9 cellular contexts compared by ENCODE assay signal in genomic region chr13:50635504-50635903, GRCh38.
DNase-seq lines count a peak whose midpoint lies in the region; ATAC-seq and TF ChIP-seq lines count a peak whose summit lies in the region.
"Had no signal": no experiment of that assay in that cellular context is flagged by ENCODE, and none has a peak within 500 bp of the region (broad histone marks: within the 10 kb centered on the region; RNA-seq: fewer than 3 reads in every experiment).

No MANE protein-coding gene starts in this region.

- peaks cover 0 to 24% (median 0%) of the 10 kb centered on the region in 9 donors for H3K4me1 ChIP-seq in heart right ventricle
- peaks cover 18% of the 10 kb centered on the region for H3K4me1 ChIP-seq in upper lobe of right lung
- H3K4me1 ChIP-seq in MM.1S (ENCODE audit: low read length) = no peaks in the 10 kb centered on the region

- no peak overlapping the region for H3K4me2 ChIP-seq in MM.1S (ENCODE audit: low read depth, low read length)

- H3K27ac ChIP-seq in heart right ventricle (peak overlapping the region in 6 of 10 donors; percentile 8 to 88 (median 30)), upper lobe of right lung (peak overlapping the region; percentile 77), MM.1S (ENCODE audit: low read length) (no peak overlapping the region)
- H3K27ac ChIP-seq: epithelial cell of prostate had no signal

- ATAC-seq in GM21526 (IDR thresholded peaks at IDR 0.05; ENCODE audit: low FRiP score, unreplicated experiment) (peak; percentile 56), heart right ventricle (peak; percentile 44 to 91 (median 83)), upper lobe of right lung (peak; percentile 89)

- H3K9me3 ChIP-seq in heart right ventricle = no peaks in the 10 kb centered on the region
- no peaks in the 10 kb centered on the region for H3K9me3 ChIP-seq in upper lobe of right lung
- H3K9me3 ChIP-seq in MM.1S (replicated peaks; ENCODE audit: insufficient read depth, low read length) = no peaks in the 10 kb centered on the region

- H3K4me3 ChIP-seq in AG10803 (ENCODE audit: low read length) (no peak overlapping the region), NB4 (ENCODE audit: low read depth, low read length) (no peak overlapping the region), heart right ventricle (no peak overlapping the region), upper lobe of right lung (no peak overlapping the region), MM.1S (ENCODE audit: low read length) (no peak overlapping the region)

- H3K9ac ChIP-seq in MM.1S (ENCODE audit: low read length) = no peak overlapping the region

- H3K36me3 ChIP-seq in heart right ventricle (no peaks in the 10 kb centered on the region), upper lobe of right lung (no peaks in the 10 kb centered on the region), MM.1S (replicated peaks; ENCODE audit: insufficient read depth, low read length) (no peaks in the 10 kb centered on the region)

- no peaks in the 10 kb centered on the region for H4K20me1 ChIP-seq in MM.1S (ENCODE audit: insufficient read depth, low read length)

- no peaks in the 10 kb centered on the region for H3K9me2 ChIP-seq in MM.1S (replicated peaks; ENCODE audit: insufficient read depth, low read length)

- TF ChIP-seq POLR2A in NB4 (IDR thresholded peaks at IDR 0.05; ENCODE audit: extremely low read depth, insufficient read length) = no peak

- 61 to 68% methylated on average over 3 of the region's 3 CpGs for WGBS in heart right ventricle, 2 donors

- no peak overlapping the region for H2AFZ ChIP-seq in MM.1S (ENCODE audit: low read length)

- intact Hi-C loops in heart right ventricle (cut with DNase I) = no loop called here
- intact Hi-C loops in upper lobe of right lung (cut with DNase I) = no loop called here

- H3K79me2 ChIP-seq in MM.1S (ENCODE audit: low read length) = no peaks in the 10 kb centered on the region

- DNase-seq in AG10803 (ENCODE audit: low read depth) (peak; percentile 71), NB4 (ENCODE audit: low read depth) (peak; percentile 96), heart right ventricle (peak in 1 of 2 donors; percentile 39), upper lobe of right lung (no peak), 8988T (no peak), DMS79 treated with DMSO at 0.1 percent for 48 hours (lab: John Stamatoyannopoulos, UW) (no peak), MM.1S (no peak)

- no peak for TF ChIP-seq CTCF in AG10803 (conservative IDR thresholded peaks at IDR 0.05; ENCODE audit: low read length)
- TF ChIP-seq CTCF in NB4 (IDR thresholded peaks at IDR 0.05; ENCODE audit: low read depth, low read length) = no peak
- TF ChIP-seq CTCF in heart right ventricle (IDR thresholded peaks at IDR 0.05) = no peak
- TF ChIP-seq CTCF in upper lobe of right lung (IDR thresholded peaks at IDR 0.05) = no peak
- no peak for TF ChIP-seq CTCF in MM.1S (IDR thresholded peaks at IDR 0.05; ENCODE audit: low read length)

- H3F3A ChIP-seq in MM.1S (ENCODE audit: insufficient read depth, low read length) = no peaks in the 10 kb centered on the region

- H3K27me3 ChIP-seq in heart right ventricle (no peaks in the 10 kb centered on the region), upper lobe of right lung (no peaks in the 10 kb centered on the region), MM.1S (replicated peaks; ENCODE audit: insufficient read depth, low read length) (no peaks in the 10 kb centered on the region)

Comparison
In these comparisons a context has a peak if more than half of its experiments do, and no peak if none do; other contexts are left out.
1. DNase-seq: peak in AG10803 (single experiment) and NB4 (single experiment); none in upper lobe of right lung (single experiment), 8988T (single experiment), DMS79 treated with DMSO at 0.1 percent for 48 hours (single experiment) and MM.1S (single experiment).
2. Peak in every context shown above with its lines, with median percentiles within 50 percentile points of each other: ATAC-seq.